Comparison of ENCODE assay signal across 7 cellular contexts in the genomic region with DNA sequence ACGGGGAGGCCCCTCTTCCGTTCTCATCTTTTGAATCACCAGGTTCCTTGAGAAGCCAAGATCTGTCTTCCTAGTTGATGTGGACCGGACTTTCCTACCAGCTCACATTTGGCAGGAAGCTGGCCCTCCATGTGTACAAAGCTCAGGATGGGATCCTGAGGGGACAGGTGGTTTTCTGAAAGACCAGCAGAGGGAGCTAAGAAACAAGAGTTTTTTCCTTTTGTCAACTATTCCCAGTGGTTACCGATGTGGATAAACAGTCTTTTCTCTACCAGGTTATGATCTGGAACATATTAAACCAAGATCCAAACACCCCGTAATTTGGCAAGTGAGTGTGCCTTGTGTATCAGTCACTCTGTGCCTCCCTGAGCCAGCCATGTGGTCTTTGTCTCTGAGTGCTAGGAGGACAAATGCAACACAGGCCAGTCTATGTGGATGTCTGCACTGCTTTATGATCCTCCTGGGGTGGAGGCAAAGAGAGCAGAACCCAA. TPM values are rescaled to one million over a fixed set of nuclear protein-coding genes. Genes with fewer than 3 reads are reported as not detected.
DNase-seq lines count a peak whose midpoint lies in the region; ATAC-seq and TF ChIP-seq lines count a peak whose summit lies in the region.

No MANE protein-coding gene starts in this region.

- no CpG with 5 or more reads among the region's 5 CpGs for WGBS in iPS DF 6.9 (ENCODE audit: insufficient coverage, insufficient read length)

- H3K36me3 ChIP-seq in iPS DF 6.9 (ENCODE audit: control insufficient read depth, insufficient read depth, low read length), result no peaks in the 10 kb centered on the region

- no peaks in the 10 kb centered on the region for H3K36me3 Mint-ChIP-seq in HFFc6 (ENCODE audit: low read depth)
- H3K36me3 Mint-ChIP-seq in activated naive CD8-positive, alpha-beta T cell treated with anti-CD3 and anti-CD28 coated beads, Interleukin-2, amount 50 U/mL, for 24 hours (ENCODE audit: low read depth), result no peaks in the 10 kb centered on the region

- H3K27ac Mint-ChIP-seq in HFFc6, result no peak overlapping the region
- peak overlapping the region; percentile 47 for H3K27ac Mint-ChIP-seq in activated naive CD8-positive, alpha-beta T cell treated with anti-CD3 and anti-CD28 coated beads, Interleukin-2, amount 50 U/mL, for 24 hours

- no peak overlapping the region for H3K4me3 ChIP-seq in iPS DF 6.9 (ENCODE audit: low read length)

- H3K9me3 Mint-ChIP-seq in HFFc6, result no peaks in the 10 kb centered on the region
- no peaks in the 10 kb centered on the region for H3K9me3 Mint-ChIP-seq in activated naive CD8-positive, alpha-beta T cell treated with anti-CD3 and anti-CD28 coated beads, Interleukin-2, amount 50 U/mL, for 24 hours

- H3K27me3 Mint-ChIP-seq in HFFc6 (ENCODE audit: insufficient read depth), result peaks cover 25% of the 10 kb centered on the region
- peaks cover 1% of the 10 kb centered on the region for H3K27me3 Mint-ChIP-seq in activated naive CD8-positive, alpha-beta T cell treated with anti-CD3 and anti-CD28 coated beads, Interleukin-2, amount 50 U/mL, for 24 hours

- H3K4me1 ChIP-seq in iPS DF 6.9 (ENCODE audit: control insufficient read depth, insufficient read depth, low read length), result no peaks in the 10 kb centered on the region

- H3K27me3 ChIP-seq in iPS DF 6.9 (ENCODE audit: control insufficient read depth, insufficient read depth, low read length), result no peaks in the 10 kb centered on the region

- no peaks in the 10 kb centered on the region for H3K9me3 ChIP-seq in iPS DF 6.9 (ENCODE audit: control insufficient read depth, insufficient read depth, low read length)

- peak; percentile 86 for ATAC-seq in activated naive CD8-positive, alpha-beta T cell treated with anti-CD3 and anti-CD28 coated beads, Interleukin-2, amount 50 U/mL, for 24 hours
- ATAC-seq in stimulated activated naive CD8-positive, alpha-beta T cell treated with anti-CD3 and anti-CD28 coated beads, Interleukin-15, Interleukin-2, amounts not matched to agents 100 U/mL and 50 U/mL, for 24 hours, result peak; percentile 72

- no peak overlapping the region for H3K27ac ChIP-seq in iPS DF 6.9 (ENCODE audit: low read length)

- peak; percentile 87 for TF ChIP-seq CTCF in HFFc6 (IDR thresholded peaks at IDR 0.05)

- peak overlapping the region; percentile 15; the same call in 1 of the 2 replicates for H3K4me3 Mint-ChIP-seq in HFFc6
- no peak overlapping the region for H3K4me3 Mint-ChIP-seq in activated naive CD8-positive, alpha-beta T cell treated with anti-CD3 and anti-CD28 coated beads, Interleukin-2, amount 50 U/mL, for 24 hours

- DNase-seq in EH (ENCODE audit: low read depth) (peak; percentile 63), HFFc6 (peak; percentile 37), NCI-H446 treated with DMSO at 0.1 percent for 48 hours (lab: John Stamatoyannopoulos, UW) (peak; percentile 2), iPS DF 6.9 (ENCODE audit: low read depth, low spot score) (peak; percentile 29)
- no peak for DNase-seq in activated naive CD8-positive, alpha-beta T cell treated with anti-CD3 and anti-CD28 coated beads, Interleukin-2, amount 50 U/mL, for 24 hours
- no peak for DNase-seq in stimulated activated naive CD8-positive, alpha-beta T cell treated with anti-CD3 and anti-CD28 coated beads, Interleukin-15, Interleukin-2, amounts not matched to agents 100 U/mL and 50 U/mL, for 24 hours
- no peak for DNase-seq in stimulated activated naive CD4-positive, alpha-beta T cell treated with Interleukin-2 at 50 U/mL for 16 hours (lab: John Stamatoyannopoulos, UW)

- peaks cover 14% of the 10 kb centered on the region for H3K4me1 Mint-ChIP-seq in HFFc6 (ENCODE audit: low read depth)
- peaks cover 30% of the 10 kb centered on the region for H3K4me1 Mint-ChIP-seq in activated naive CD8-positive, alpha-beta T cell treated with anti-CD3 and anti-CD28 coated beads, Interleukin-2, amount 50 U/mL, for 24 hours

RNA-seq across cellular contexts. Expression of gene ARHGAP25, which starts 25.1 kb away (rescaled TPM):
- total RNA-seq in HFFc6 (2021; fragmentation: NEBNext Ultra II Directional; extraction: Animal tissue kit (Norgen Biotek cat#: 25700)), result not detected

Comparison
In these comparisons a context has a peak if more than half of its experiments do, and no peak if none do; other contexts are left out.
1. DNase-seq: peak in EH (single experiment), HFFc6 (single experiment), NCI-H446 treated with DMSO at 0.1 percent for 48 hours (single experiment) and iPS DF 6.9 (single experiment); none in activated naive CD8-positive, alpha-beta T cell treated with anti-CD3 and anti-CD28 coated beads, Interleukin-2, amount 50 U/mL, for 24 hours (single experiment), stimulated activated naive CD8-positive, alpha-beta T cell treated with anti-CD3 and anti-CD28 coated beads, Interleukin-15, Interleukin-2, amounts not matched to agents 100 U/mL and 50 U/mL, for 24 hours (single experiment) and stimulated activated naive CD4-positive, alpha-beta T cell treated with Interleukin-2 at 50 U/mL for 16 hours (single experiment).